Comparison of ENCODE assay signal across 8 cellular contexts in the genomic region with DNA sequence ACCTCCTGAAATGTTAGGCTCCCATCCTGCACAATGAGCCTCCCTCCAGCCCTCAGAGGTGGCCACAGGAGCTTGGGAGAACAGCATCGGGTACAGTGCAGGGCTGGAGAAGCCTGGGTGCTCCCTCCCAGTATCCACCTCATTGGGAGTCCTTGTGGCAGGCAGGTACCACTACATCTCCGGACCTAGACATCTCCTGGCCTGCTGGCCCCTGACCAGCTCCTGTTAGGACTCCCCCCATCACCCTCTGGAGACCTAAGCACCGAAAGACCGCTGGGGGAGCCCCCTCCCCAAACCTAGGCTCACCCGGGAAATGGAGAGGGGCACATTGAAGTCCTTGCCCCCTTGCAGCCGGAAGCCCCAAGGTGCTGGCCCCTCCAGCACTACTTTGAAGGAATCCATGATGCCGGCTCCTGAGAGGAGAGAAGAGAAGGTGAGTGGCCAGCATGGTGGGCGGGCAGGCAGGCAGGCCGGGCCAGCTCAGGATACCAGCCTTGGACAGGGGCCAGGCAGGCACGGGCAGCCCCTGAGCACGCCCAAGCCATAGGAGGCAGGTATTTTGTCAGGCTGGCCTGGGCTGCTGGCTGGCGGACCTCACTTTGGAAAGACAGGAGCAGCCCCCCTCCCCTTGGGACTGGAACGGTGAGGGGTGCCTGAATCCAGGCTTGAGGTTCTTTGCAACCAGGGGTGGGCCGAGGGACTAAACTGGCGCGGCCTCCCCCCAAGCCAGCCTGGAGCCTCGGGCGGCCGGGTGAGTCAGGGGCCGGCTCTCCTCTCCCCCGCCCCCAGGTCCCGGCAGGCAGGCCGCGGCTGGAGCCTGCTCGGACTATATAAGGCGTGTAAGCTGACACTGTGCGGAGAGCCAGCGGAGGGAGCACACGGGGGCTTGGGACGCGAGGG. TPM values are rescaled to one million over a fixed set of nuclear protein-coding genes. Genes with fewer than 3 reads are reported as not detected.
DNase-seq lines count a peak whose midpoint lies in the region; ATAC-seq and TF ChIP-seq lines count a peak whose summit lies in the region.

No MANE protein-coding gene starts in this region.

- peak overlapping the region; percentile 54 for H3K4me3 Mint-ChIP-seq in activated T-cell treated with anti-CD3 and anti-CD28 coated beads, Interleukin-2, amount 50 U/mL, for 4 hours
- peak overlapping the region; percentile 58 for H3K4me3 Mint-ChIP-seq in activated naive CD8-positive, alpha-beta T cell

- H3K27ac Mint-ChIP-seq in activated naive CD8-positive, alpha-beta T cell, result no peak overlapping the region

- H3K4me1 ChIP-seq in heart left ventricle (peaks cover 8 to 74% (median 59%) of the 10 kb centered on the region in 12 donors), psoas muscle (peaks cover 39% of the 10 kb centered on the region)

- H3K36me3 Mint-ChIP-seq in activated T-cell treated with anti-CD3 and anti-CD28 coated beads, Interleukin-2, amount 50 U/mL, for 4 hours (ENCODE audit: insufficient read depth), result peaks cover 4% of the 10 kb centered on the region
- H3K36me3 Mint-ChIP-seq in activated naive CD8-positive, alpha-beta T cell, result no peaks in the 10 kb centered on the region

- H3K4me1 Mint-ChIP-seq in activated T-cell treated with anti-CD3 and anti-CD28 coated beads, Interleukin-2, amount 50 U/mL, for 4 hours (ENCODE audit: low read depth), result peaks cover 22% of the 10 kb centered on the region
- H3K4me1 Mint-ChIP-seq in activated naive CD8-positive, alpha-beta T cell (ENCODE audit: low read depth), result peaks cover 29% of the 10 kb centered on the region

- no peak for DNase-seq in activated T-cell treated with anti-CD3 and anti-CD28 coated beads, Interleukin-2, amount 50 U/mL, for 4 hours
- DNase-seq in activated T-cell treated with anti-CD3 and anti-CD28 coated beads for 4 hours, result no peak
- peak; percentile 17 for DNase-seq in NCI-H146 treated with DMSO at 0.1 percent for 48 hours (lab: John Stamatoyannopoulos, UW; ENCODE audit: unreplicated experiment)
- DNase-seq in heart left ventricle, result peak; percentile 86 to 91 (median 88)
- DNase-seq in psoas muscle, result peak; percentile 87 to 94

- H3K9me3 ChIP-seq in heart left ventricle (no peaks in the 10 kb centered on the region), psoas muscle (no peaks in the 10 kb centered on the region)

- intact Hi-C loops in heart left ventricle (cut with DNase I), result loop anchor here in 7 of 10 donors (1.0 to 5.0 kb wide), 7 partner anchors 18 to 104 kb away; partner anchors contain the start of gene GRK6 (in 1 of the 7)
- intact Hi-C loops in psoas muscle (cut with DNase I), result no loop called here

- peaks cover 1% of the 10 kb centered on the region for H3K27me3 Mint-ChIP-seq in activated T-cell treated with anti-CD3 and anti-CD28 coated beads, Interleukin-2, amount 50 U/mL, for 4 hours (ENCODE audit: low read depth)
- H3K27me3 Mint-ChIP-seq in activated naive CD8-positive, alpha-beta T cell, result no peaks in the 10 kb centered on the region

- ATAC-seq in activated T-cell treated with anti-CD3 and anti-CD28 coated beads, Interleukin-2, amount 50 U/mL, for 4 hours, result no peak
- ATAC-seq in heart left ventricle, result peak; percentile 23 to 65 (median 50)
- ATAC-seq in psoas muscle, result peak; percentile 69 to 77 (median 74)
- no peak for ATAC-seq in GM21526 (IDR thresholded peaks at IDR 0.05; ENCODE audit: low FRiP score, unreplicated experiment)
- ATAC-seq in HG02884 (IDR thresholded peaks at IDR 0.05; ENCODE audit: unreplicated experiment), result no peak

- TF ChIP-seq CTCF in heart left ventricle (IDR thresholded peaks at IDR 0.05) (peak in 3 of 12 donors; percentile 11 to 29 (median 11)), psoas muscle (IDR thresholded peaks at IDR 0.05) (peak; percentile 30)

- H3K4me3 ChIP-seq in heart left ventricle (peak overlapping the region; percentile 68 to 96 (median 78)), psoas muscle (peak overlapping the region; percentile 85)

- H3K36me3 ChIP-seq in heart left ventricle (peaks cover 0 to 33% (median 17%) of the 10 kb centered on the region in 9 donors), psoas muscle (ENCODE audit: insufficient read depth in 1 of 2, low read depth in 1 of 2) (peaks cover 0 to 33% of the 10 kb centered on the region in 2 donors)

- peak in 1 of 2 donors; percentile 18 for TF ChIP-seq POLR2A in heart left ventricle (IDR thresholded peaks at IDR 0.05)

- H3K27ac ChIP-seq in heart left ventricle (peak overlapping the region; percentile 73 to 98 (median 95)), psoas muscle (peak overlapping the region; percentile 94)

- no peaks in the 10 kb centered on the region for H3K9me3 Mint-ChIP-seq in activated T-cell treated with anti-CD3 and anti-CD28 coated beads, Interleukin-2, amount 50 U/mL, for 4 hours
- H3K9me3 Mint-ChIP-seq in activated naive CD8-positive, alpha-beta T cell (ENCODE audit: low read depth), result no peaks in the 10 kb centered on the region

- H3K27me3 ChIP-seq in heart left ventricle, result no peaks in the 10 kb centered on the region
- H3K27me3 ChIP-seq in psoas muscle (ENCODE audit: insufficient read depth in 3 of 3, low read length in 2 of 3), result no peaks in the 10 kb centered on the region

- 9 to 15% (median 13%) methylated on average over 9 to 31 of the region's 31 CpGs for WGBS in heart left ventricle, 4 donors
- 7 to 19% (median 13%) methylated on average over 20 to 31 of the region's 31 CpGs for WGBS in psoas muscle, 3 donors

RNA-seq across cellular contexts. Expression of gene PDLIM7, which starts 1.0 kb away (rescaled TPM):
- total RNA-seq in activated T-cell treated with anti-CD3 and anti-CD28 coated beads, Interleukin-2, amount 50 U/mL, for 4 hours, result 10 to 100 TPM; 18.0 to 22.1 (median 19.0) TPM
- total RNA-seq in heart left ventricle (100 to 1,000 TPM in 1 of 9 donors, 10 to 100 TPM in 8; 36.3 to 124 (median 49.4) TPM), psoas muscle (100 to 1,000 TPM; 134 to 221 (median 161) TPM)
- polyA plus RNA-seq in heart left ventricle (10 to 100 TPM; 89.9 to 95.1 TPM), psoas muscle (100 to 1,000 TPM; 174 to 254 (median 221) TPM)

RNA-seq across cellular contexts. Expression of gene DOK3, which starts 13.3 kb away (rescaled TPM):
- total RNA-seq in activated T-cell treated with anti-CD3 and anti-CD28 coated beads, Interleukin-2, amount 50 U/mL, for 4 hours, result 1 to 10 TPM; 8.2 to 9.2 (median 8.7) TPM
- 10 to 100 TPM in 1 of 9 donors, 1 to 10 TPM in 7, under 1 TPM in 1; 0.77 to 23.8 (median 2.7) TPM for total RNA-seq in heart left ventricle
- polyA plus RNA-seq in heart left ventricle, result 1 to 10 TPM; 1.1 to 3.0 TPM
- total RNA-seq in psoas muscle, result 1 to 10 TPM; 2.4 to 5.4 (median 3.1) TPM
- 1 to 10 TPM in 2 of 3 donors, under 1 TPM in 1; 0.44 to 5.0 (median 3.8) TPM for polyA plus RNA-seq in psoas muscle

RNA-seq across cellular contexts. Expression of gene DDX41, which starts 20.4 kb away (rescaled TPM):
- 100 to 1,000 TPM; 203 to 220 (median 207) TPM for total RNA-seq in activated T-cell treated with anti-CD3 and anti-CD28 coated beads, Interleukin-2, amount 50 U/mL, for 4 hours
- total RNA-seq in heart left ventricle, result 10 to 100 TPM; 24.4 to 53.8 (median 37.7) TPM
- 10 to 100 TPM; 33.0 to 65.4 TPM for polyA plus RNA-seq in heart left ventricle
- 10 to 100 TPM; 37.2 to 41.0 (median 40.2) TPM for total RNA-seq in psoas muscle
- polyA plus RNA-seq in psoas muscle, result 10 to 100 TPM; 45.6 to 71.6 (median 57.3) TPM

RNA-seq across cellular contexts. Expression of gene DBN1, which starts 22.9 kb away (rescaled TPM):
- 10 to 100 TPM; 16.6 to 48.5 (median 21.6) TPM for total RNA-seq in activated T-cell treated with anti-CD3 and anti-CD28 coated beads, Interleukin-2, amount 50 U/mL, for 4 hours
- total RNA-seq in heart left ventricle (10 to 100 TPM; 12.3 to 60.7 (median 23.3) TPM), psoas muscle (10 to 100 TPM; 17.7 to 28.4 (median 24.3) TPM)
- polyA plus RNA-seq in heart left ventricle (10 to 100 TPM; 13.2 to 28.1 TPM), psoas muscle (10 to 100 TPM in 2 of 3 donors, 1 to 10 TPM in 1; 8.1 to 20.8 (median 20.1) TPM)

RNA-seq across cellular contexts. Expression of gene PRR7, which starts 49.7 kb away (rescaled TPM):
- total RNA-seq in activated T-cell treated with anti-CD3 and anti-CD28 coated beads, Interleukin-2, amount 50 U/mL, for 4 hours, result 10 to 100 TPM; 11.7 to 19.8 (median 14.2) TPM
- 1 to 10 TPM in 8 of 9 donors, under 1 TPM in 1; 0.82 to 5.0 (median 1.8) TPM for total RNA-seq in heart left ventricle
- polyA plus RNA-seq in heart left ventricle, result 1 to 10 TPM; 1.4 to 1.5 TPM
- 1 to 10 TPM in 3 of 4 donors, under 1 TPM in 1; 0.88 to 2.6 (median 1.8) TPM for total RNA-seq in psoas muscle
- 1 to 10 TPM in 1 of 3 donors, under 1 TPM in 2; 0.39 to 3.8 (median 0.48) TPM for polyA plus RNA-seq in psoas muscle

Comparison
In these comparisons a context has a peak if more than half of its experiments do, and no peak if none do; other contexts are left out.
1. ATAC-seq: peak in heart left ventricle (4 of 4) and psoas muscle (4 of 4); none in activated T-cell treated with anti-CD3 and anti-CD28 coated beads, Interleukin-2, amount 50 U/mL, for 4 hours (0 of 2), GM21526 (single experiment) and HG02884 (single experiment).
2. DNase-seq: peak in NCI-H146 treated with DMSO at 0.1 percent for 48 hours (single experiment), heart left ventricle (5 of 5) and psoas muscle (2 of 2); none in activated T-cell treated with anti-CD3 and anti-CD28 coated beads, Interleukin-2, amount 50 U/mL, for 4 hours (single experiment) and activated T-cell treated with anti-CD3 and anti-CD28 coated beads for 4 hours (single experiment).
3. intact Hi-C loops: an anchor here in heart left ventricle (1.0 to 5.0 kb wide); none called in psoas muscle.